In genomic region chr7:158563051-158563450, GRCh38 we compare ENCODE assay signal across 2 cellular contexts.
A peak's percentile ranks its signal among the peaks of the same experiment; 100 is the strongest.
TF ChIP-seq lines count a peak whose summit lies in the region.

No MANE protein-coding gene starts in this region.

TF ChIP-seq in HEK293, 187 proteins besides CTCF, POLR2A, EP300 and RAD21:
- no peak for TF ChIP-seq ZNF624 (tag by site-specific recombination; IDR thresholded peaks at IDR 0.05)
- TF ChIP-seq REST (tag by site-specific recombination; IDR thresholded peaks at IDR 0.05): peak; percentile 53; the same call in 1 of the 2 replicates

TF ChIP-seq in K562, 482 proteins besides CTCF, POLR2A, EP300 and RAD21:
- no peak for TF ChIP-seq SOX6 (IDR thresholded peaks at IDR 0.05)
- no peak for TF ChIP-seq EP400 (IDR thresholded peaks at IDR 0.05)
- TF ChIP-seq PML (IDR thresholded peaks at IDR 0.05; ENCODE audit: low read length): no peak
- no peak for TF ChIP-seq TCF7 (IDR thresholded peaks at IDR 0.05; ENCODE audit: borderline replicate concordance)
- no peak for TF ChIP-seq ZNF395 (CRISPR knock-in tag; IDR thresholded peaks at IDR 0.05)
- no peak for TF ChIP-seq HOXB6 (CRISPR knock-in tag; IDR thresholded peaks at IDR 0.05; ENCODE audit: borderline replicate concordance)
- TF ChIP-seq CBFA2T3 (IDR thresholded peaks at IDR 0.05): no peak
- no peak for TF ChIP-seq FOXM1 (IDR thresholded peaks at IDR 0.05; ENCODE audit: low read depth)
- no peak for TF ChIP-seq FOXM1 (CRISPR knock-in tag; IDR thresholded peaks at IDR 0.05; ENCODE audit: low read depth)
- no peak for TF ChIP-seq MCM3 (IDR thresholded peaks at IDR 0.05)
- no peak for TF ChIP-seq SIN3B (IDR thresholded peaks at IDR 0.05; ENCODE audit: low read depth)
- no peak for TF ChIP-seq ZNF324 (CRISPR knock-in tag; IDR thresholded peaks at IDR 0.05)
